In the genomic region with DNA sequence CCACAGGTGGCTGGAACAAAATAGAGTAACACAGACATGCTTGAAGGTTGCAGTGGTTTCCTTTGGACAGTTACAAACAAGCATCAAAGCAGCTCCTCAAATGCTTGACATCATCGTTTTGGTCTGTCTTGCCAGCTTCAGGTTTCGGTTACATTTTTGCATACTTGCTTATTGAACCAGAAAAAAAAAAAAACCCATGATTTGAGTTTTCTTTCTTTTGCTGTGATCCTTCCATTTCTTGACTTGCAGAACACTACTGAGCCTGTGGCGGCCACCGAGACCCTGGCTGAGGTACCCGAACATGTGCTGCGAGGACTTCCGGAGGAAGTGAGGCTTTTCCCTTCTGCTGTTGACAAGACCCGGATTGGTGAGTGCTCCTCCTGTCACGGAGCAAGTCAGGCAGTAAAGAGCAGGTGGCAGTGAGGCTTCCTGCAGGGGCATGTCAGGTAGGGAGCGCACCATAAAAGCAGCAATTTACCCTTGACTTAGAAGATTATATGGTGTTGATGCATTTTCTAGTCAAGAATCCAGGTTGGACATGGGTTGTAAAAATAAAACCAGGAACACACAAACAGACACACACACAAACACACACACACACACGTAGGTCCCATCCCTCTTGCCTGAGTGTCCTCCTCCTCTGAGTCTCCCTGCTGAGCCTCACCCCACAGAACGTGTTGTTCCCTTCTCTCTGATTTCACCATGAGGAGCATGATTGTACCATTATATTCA, we compare ENCODE assay signal across 1 cellular context.
TF ChIP-seq lines count a peak whose summit lies in the region.

No MANE protein-coding gene starts in this region.

TF ChIP-seq in GM12878, 131 proteins besides CTCF, POLR2A, EP300 and RAD21 (continues in another document):
- TF ChIP-seq CHD1 (IDR thresholded peaks at IDR 0.05; ENCODE audit: low read depth, low read length) (no peak), NFYA (IDR thresholded peaks at IDR 0.05; ENCODE audit: borderline replicate concordance, low read depth, low read length) (no peak), FOS (IDR thresholded peaks at IDR 0.05; ENCODE audit: borderline replicate concordance, extremely low read depth, insufficient read length) (no peak), ZZZ3 (IDR thresholded peaks at IDR 0.05; ENCODE audit: control insufficient read depth, insufficient read length, low read depth) (no peak), YBX1 (IDR thresholded peaks at IDR 0.05) (no peak), CBFB (IDR thresholded peaks at IDR 0.05; ENCODE audit: low read depth) (no peak; the same call in 1 of the 2 replicates), BMI1 (IDR thresholded peaks at IDR 0.05; ENCODE audit: borderline replicate concordance) (no peak), ZNF384 (IDR thresholded peaks at IDR 0.05; ENCODE audit: borderline replicate concordance, low read depth, low read length) (peak; percentile 76), MTA2 (IDR thresholded peaks at IDR 0.05; ENCODE audit: low read depth) (peak; percentile 30; the same call in 1 of the 2 replicates), KDM1A (IDR thresholded peaks at IDR 0.05; ENCODE audit: borderline replicate concordance) (no peak), MXI1 (IDR thresholded peaks at IDR 0.05; ENCODE audit: low read depth, low read length) (peak; percentile 98), ESRRA (IDR thresholded peaks at IDR 0.05; ENCODE audit: low read length) (no peak), GABPA (IDR thresholded peaks at IDR 0.05; ENCODE audit: low read depth) (peak; percentile 90), PML (IDR thresholded peaks at IDR 0.05; ENCODE audit: low read length) (peak; percentile 80), SPI1 (IDR thresholded peaks at IDR 0.05; ENCODE audit: borderline replicate concordance, insufficient read depth, low read depth, low read length) (peak; percentile 91), CEBPB (IDR thresholded peaks at IDR 0.05; ENCODE audit: borderline replicate concordance in 1 of 2, low read depth in 2 of 2, low read length in 2 of 2) (0 out of 4 replicates have a peak, but pooled peaks of 1 of the 2 experiments have one; percentile 14), ZNF207 (IDR thresholded peaks at IDR 0.05; ENCODE audit: borderline replicate concordance) (no peak), RCOR1 (conservative IDR thresholded peaks at IDR 0.05; ENCODE audit: low read depth, low read length) (no peak), EZH2 (IDR thresholded peaks at IDR 0.05; ENCODE audit: borderline replicate concordance, control insufficient read depth, low read depth, low read length) (no peak), PAX8 (IDR thresholded peaks at IDR 0.05) (no peak), CREB1 (IDR thresholded peaks at IDR 0.05; ENCODE audit: low read depth) (peak; percentile 67), EED (IDR thresholded peaks at IDR 0.05; ENCODE audit: low read depth) (peak; percentile 68), RFX5 (IDR thresholded peaks at IDR 0.05; ENCODE audit: low read depth, low read length) (no peak), SREBF2 (IDR thresholded peaks at IDR 0.05; ENCODE audit: low read length) (no peak; the same call in 1 of the 2 replicates), RB1 (IDR thresholded peaks at IDR 0.05; ENCODE audit: borderline replicate concordance) (0 out of 2 replicates have a peak, but pooled peaks have one; percentile 22), YY1 (IDR thresholded peaks at IDR 0.05; ENCODE audit: low read depth, low read length) (peak; percentile 51; the same call in 1 of the 2 replicates), FOXM1 (IDR thresholded peaks at IDR 0.05; ENCODE audit: low read depth, low read length) (no peak; the same call in 1 of the 2 replicates)
- TF ChIP-seq, protein P1, sequence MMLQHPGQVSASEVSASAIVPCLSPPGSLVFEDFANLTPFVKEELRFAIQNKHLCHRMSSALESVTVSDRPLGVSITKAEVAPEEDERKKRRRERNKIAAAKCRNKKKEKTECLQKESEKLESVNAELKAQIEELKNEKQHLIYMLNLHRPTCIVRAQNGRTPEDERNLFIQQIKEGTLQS (IDR thresholded peaks at IDR 0.05; ENCODE audit: borderline replicate concordance, extremely low read depth, low read depth, low read length) = no peak
- TF ChIP-seq, protein P2, sequence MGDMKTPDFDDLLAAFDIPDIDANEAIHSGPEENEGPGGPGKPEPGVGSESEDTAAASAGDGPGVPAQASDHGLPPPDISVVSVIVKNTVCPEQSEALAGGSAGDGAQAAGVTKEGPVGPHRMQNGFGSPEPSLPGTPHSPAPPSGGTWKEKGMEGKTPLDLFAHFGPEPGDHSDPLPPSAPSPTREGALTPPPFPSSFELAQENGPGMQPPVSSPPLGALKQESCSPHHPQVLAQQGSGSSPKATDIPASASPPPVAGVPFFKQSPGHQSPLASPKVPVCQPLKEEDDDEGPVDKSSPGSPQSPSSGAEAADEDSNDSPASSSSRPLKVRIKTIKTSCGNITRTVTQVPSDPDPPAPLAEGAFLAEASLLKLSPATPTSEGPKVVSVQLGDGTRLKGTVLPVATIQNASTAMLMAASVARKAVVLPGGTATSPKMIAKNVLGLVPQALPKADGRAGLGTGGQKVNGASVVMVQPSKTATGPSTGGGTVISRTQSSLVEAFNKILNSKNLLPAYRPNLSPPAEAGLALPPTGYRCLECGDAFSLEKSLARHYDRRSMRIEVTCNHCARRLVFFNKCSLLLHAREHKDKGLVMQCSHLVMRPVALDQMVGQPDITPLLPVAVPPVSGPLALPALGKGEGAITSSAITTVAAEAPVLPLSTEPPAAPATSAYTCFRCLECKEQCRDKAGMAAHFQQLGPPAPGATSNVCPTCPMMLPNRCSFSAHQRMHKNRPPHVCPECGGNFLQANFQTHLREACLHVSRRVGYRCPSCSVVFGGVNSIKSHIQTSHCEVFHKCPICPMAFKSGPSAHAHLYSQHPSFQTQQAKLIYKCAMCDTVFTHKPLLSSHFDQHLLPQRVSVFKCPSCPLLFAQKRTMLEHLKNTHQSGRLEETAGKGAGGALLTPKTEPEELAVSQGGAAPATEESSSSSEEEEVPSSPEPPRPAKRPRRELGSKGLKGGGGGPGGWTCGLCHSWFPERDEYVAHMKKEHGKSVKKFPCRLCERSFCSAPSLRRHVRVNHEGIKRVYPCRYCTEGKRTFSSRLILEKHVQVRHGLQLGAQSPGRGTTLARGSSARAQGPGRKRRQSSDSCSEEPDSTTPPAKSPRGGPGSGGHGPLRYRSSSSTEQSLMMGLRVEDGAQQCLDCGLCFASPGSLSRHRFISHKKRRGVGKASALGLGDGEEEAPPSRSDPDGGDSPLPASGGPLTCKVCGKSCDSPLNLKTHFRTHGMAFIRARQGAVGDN (IDR thresholded peaks at IDR 0.05) = peak; percentile 99
- TF ChIP-seq, protein P3, sequence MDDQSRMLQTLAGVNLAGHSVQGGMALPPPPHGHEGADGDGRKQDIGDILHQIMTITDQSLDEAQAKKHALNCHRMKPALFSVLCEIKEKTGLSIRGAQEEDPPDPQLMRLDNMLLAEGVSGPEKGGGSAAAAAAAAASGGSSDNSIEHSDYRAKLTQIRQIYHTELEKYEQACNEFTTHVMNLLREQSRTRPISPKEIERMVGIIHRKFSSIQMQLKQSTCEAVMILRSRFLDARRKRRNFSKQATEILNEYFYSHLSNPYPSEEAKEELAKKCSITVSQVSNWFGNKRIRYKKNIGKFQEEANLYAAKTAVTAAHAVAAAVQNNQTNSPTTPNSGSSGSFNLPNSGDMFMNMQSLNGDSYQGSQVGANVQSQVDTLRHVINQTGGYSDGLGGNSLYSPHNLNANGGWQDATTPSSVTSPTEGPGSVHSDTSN (IDR thresholded peaks at IDR 0.05; ENCODE audit: insufficient replicate concordance, low read depth, low read length) = peak; percentile 4
- TF ChIP-seq, protein P4, sequence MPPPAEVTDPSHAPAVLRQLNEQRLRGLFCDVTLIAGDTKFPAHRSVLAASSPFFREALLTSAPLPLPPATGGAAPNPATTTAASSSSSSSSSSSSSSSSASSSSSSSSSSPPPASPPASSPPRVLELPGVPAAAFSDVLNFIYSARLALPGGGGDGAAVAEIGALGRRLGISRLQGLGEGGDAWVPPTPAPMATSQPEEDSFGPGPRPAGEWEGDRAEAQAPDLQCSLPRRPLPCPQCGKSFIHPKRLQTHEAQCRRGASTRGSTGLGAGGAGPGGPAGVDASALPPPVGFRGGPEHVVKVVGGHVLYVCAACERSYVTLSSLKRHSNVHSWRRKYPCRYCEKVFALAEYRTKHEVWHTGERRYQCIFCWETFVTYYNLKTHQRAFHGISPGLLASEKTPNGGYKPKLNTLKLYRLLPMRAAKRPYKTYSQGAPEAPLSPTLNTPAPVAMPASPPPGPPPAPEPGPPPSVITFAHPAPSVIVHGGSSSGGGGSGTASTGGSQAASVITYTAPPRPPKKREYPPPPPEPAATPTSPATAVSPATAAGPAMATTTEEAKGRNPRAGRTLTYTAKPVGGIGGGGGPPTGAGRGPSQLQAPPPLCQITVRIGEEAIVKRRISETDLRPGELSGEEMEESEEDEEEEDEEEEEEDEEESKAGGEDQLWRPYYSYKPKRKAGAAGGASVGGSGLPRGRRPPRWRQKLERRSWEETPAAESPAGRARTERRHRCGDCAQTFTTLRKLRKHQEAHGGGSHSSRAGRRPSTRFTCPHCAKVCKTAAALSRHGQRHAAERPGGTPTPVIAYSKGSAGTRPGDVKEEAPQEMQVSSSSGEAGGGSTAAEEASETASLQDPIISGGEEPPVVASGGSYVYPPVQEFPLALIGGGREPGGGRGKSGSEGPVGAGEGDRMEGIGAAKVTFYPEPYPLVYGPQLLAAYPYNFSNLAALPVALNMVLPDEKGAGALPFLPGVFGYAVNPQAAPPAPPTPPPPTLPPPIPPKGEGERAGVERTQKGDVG (CRISPR knock-in tag; IDR thresholded peaks at IDR 0.05) = no peak
- TF ChIP-seq, protein P5, sequence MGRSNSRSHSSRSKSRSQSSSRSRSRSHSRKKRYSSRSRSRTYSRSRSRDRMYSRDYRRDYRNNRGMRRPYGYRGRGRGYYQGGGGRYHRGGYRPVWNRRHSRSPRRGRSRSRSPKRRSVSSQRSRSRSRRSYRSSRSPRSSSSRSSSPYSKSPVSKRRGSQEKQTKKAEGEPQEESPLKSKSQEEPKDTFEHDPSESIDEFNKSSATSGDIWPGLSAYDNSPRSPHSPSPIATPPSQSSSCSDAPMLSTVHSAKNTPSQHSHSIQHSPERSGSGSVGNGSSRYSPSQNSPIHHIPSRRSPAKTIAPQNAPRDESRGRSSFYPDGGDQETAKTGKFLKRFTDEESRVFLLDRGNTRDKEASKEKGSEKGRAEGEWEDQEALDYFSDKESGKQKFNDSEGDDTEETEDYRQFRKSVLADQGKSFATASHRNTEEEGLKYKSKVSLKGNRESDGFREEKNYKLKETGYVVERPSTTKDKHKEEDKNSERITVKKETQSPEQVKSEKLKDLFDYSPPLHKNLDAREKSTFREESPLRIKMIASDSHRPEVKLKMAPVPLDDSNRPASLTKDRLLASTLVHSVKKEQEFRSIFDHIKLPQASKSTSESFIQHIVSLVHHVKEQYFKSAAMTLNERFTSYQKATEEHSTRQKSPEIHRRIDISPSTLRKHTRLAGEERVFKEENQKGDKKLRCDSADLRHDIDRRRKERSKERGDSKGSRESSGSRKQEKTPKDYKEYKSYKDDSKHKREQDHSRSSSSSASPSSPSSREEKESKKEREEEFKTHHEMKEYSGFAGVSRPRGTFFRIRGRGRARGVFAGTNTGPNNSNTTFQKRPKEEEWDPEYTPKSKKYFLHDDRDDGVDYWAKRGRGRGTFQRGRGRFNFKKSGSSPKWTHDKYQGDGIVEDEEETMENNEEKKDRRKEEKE (IDR thresholded peaks at IDR 0.05) = no peak
- TF ChIP-seq, protein P6, sequence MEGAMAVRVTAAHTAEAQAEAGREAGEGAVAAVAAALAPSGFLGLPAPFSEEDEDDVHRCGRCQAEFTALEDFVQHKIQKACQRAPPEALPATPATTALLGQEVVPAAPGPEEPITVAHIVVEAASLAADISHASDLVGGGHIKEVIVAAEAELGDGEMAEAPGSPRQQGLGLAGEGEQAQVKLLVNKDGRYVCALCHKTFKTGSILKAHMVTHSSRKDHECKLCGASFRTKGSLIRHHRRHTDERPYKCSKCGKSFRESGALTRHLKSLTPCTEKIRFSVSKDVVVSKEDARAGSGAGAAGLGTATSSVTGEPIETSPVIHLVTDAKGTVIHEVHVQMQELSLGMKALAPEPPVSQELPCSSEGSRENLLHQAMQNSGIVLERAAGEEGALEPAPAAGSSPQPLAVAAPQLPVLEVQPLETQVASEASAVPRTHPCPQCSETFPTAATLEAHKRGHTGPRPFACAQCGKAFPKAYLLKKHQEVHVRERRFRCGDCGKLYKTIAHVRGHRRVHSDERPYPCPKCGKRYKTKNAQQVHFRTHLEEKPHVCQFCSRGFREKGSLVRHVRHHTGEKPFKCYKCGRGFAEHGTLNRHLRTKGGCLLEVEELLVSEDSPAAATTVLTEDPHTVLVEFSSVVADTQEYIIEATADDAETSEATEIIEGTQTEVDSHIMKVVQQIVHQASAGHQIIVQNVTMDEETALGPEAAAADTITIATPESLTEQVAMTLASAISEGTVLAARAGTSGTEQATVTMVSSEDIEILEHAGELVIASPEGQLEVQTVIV (IDR thresholded peaks at IDR 0.05; ENCODE audit: borderline replicate concordance, partially characterized antibody) = no peak
- TF ChIP-seq, protein P7, sequence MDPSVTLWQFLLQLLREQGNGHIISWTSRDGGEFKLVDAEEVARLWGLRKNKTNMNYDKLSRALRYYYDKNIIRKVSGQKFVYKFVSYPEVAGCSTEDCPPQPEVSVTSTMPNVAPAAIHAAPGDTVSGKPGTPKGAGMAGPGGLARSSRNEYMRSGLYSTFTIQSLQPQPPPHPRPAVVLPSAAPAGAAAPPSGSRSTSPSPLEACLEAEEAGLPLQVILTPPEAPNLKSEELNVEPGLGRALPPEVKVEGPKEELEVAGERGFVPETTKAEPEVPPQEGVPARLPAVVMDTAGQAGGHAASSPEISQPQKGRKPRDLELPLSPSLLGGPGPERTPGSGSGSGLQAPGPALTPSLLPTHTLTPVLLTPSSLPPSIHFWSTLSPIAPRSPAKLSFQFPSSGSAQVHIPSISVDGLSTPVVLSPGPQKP (IDR thresholded peaks at IDR 0.05; ENCODE audit: low read depth, low read length) = peak; percentile 94
- TF ChIP-seq, protein P8, sequence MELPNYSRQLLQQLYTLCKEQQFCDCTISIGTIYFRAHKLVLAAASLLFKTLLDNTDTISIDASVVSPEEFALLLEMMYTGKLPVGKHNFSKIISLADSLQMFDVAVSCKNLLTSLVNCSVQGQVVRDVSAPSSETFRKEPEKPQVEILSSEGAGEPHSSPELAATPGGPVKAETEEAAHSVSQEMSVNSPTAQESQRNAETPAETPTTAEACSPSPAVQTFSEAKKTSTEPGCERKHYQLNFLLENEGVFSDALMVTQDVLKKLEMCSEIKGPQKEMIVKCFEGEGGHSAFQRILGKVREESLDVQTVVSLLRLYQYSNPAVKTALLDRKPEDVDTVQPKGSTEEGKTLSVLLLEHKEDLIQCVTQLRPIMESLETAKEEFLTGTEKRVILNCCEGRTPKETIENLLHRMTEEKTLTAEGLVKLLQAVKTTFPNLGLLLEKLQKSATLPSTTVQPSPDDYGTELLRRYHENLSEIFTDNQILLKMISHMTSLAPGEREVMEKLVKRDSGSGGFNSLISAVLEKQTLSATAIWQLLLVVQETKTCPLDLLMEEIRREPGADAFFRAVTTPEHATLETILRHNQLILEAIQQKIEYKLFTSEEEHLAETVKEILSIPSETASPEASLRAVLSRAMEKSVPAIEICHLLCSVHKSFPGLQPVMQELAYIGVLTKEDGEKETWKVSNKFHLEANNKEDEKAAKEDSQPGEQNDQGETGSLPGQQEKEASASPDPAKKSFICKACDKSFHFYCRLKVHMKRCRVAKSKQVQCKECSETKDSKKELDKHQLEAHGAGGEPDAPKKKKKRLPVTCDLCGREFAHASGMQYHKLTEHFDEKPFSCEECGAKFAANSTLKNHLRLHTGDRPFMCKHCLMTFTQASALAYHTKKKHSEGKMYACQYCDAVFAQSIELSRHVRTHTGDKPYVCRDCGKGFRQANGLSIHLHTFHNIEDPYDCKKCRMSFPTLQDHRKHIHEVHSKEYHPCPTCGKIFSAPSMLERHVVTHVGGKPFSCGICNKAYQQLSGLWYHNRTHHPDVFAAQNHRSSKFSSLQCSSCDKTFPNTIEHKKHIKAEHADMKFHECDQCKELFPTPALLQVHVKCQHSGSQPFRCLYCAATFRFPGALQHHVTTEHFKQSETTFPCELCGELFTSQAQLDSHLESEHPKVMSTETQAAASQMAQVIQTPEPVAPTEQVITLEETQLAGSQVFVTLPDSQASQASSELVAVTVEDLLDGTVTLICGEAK (IDR thresholded peaks at IDR 0.05; ENCODE audit: borderline replicate concordance) = peak; percentile 87
